ENCODE assay signal across 24 cellular contexts in the genomic region with DNA sequence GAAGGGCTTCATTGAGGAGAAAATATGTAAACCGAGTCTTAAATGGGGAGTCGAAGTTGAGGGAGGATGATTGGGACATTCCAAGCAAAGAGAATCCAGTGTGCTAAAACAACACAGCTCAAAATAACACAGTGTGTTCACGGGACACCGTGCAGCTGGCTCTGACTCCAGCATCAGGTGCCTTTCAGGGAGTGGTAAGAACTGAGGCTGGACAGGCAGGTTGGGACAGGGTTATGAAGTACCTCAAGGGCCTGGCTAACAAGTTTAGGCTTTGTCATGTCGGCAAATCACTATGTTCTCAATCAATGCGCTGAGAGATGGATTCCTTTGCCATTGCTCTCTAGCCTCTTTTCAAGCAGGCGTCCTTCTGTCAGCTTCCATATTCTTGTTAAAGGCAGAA. TPM values are rescaled to one million over a fixed set of nuclear protein-coding genes. Genes with fewer than 3 reads are reported as not detected.
DNase-seq lines count a peak whose midpoint lies in the region; ATAC-seq and TF ChIP-seq lines count a peak whose summit lies in the region.
"Had no signal": no experiment of that assay in that cellular context is flagged by ENCODE, and none has a peak within 500 bp of the region (broad histone marks: within the 10 kb centered on the region; RNA-seq: fewer than 3 reads in every experiment).

No MANE protein-coding gene starts in this region.

- H3K27ac ChIP-seq in RWPE1, result peak overlapping the region; percentile 86
- H3K27ac ChIP-seq in left lung, result no peak overlapping the region
- H3K27ac ChIP-seq in upper lobe of right lung, result no peak overlapping the region
- H3K27ac ChIP-seq in caudate nucleus (ENCODE audit: low read depth, low read length), result no peak overlapping the region
- H3K27ac ChIP-seq: BLaER1 treated with 17β-estradiol and CSF1 and Interleukin-3, amounts not matched to agents 10 nM and 100 nM; cardiac muscle cell; ovary had no signal

- H3K36me3 Mint-ChIP-seq in activated naive CD4-positive, alpha-beta T cell treated with anti-CD3 and anti-CD28 coated beads for 36 hours (ENCODE audit: low read depth), result no peaks in the 10 kb centered on the region
- H3K36me3 Mint-ChIP-seq: activated naive CD8-positive, alpha-beta T cell treated with anti-CD3 and anti-CD28 coated beads for 36 hours had no signal

- H3K36me3 ChIP-seq in left lung (no peaks in the 10 kb centered on the region), upper lobe of right lung (no peaks in the 10 kb centered on the region)
- H3K36me3 ChIP-seq: BLaER1 treated with 17β-estradiol and CSF1 and Interleukin-3, amounts not matched to agents 10 nM and 100 nM; cardiac muscle cell; ovary had no signal

- POLR2A ChIA-PET in RWPE1 (lab: Yijun Ruan, JAX; ENCODE audit: low non-redundant PET), result no interaction called here

- no peak overlapping the region for H3K4me3 Mint-ChIP-seq in activated naive CD4-positive, alpha-beta T cell treated with anti-CD3 and anti-CD28 coated beads for 36 hours
- H3K4me3 Mint-ChIP-seq: activated CD4-positive, alpha-beta T cell treated with anti-CD3 and anti-CD28 coated beads, Interleukin-2, amount 10 ng/mL, durations not matched to agents 24 days and 14 days; activated naive CD8-positive, alpha-beta T cell treated with anti-CD3 and anti-CD28 coated beads for 36 hours; stimulated activated naive CD8-positive, alpha-beta T cell treated with anti-CD3 and anti-CD28 coated beads, Interleukin-15, Interleukin-2, amounts not matched to agents 100 ng/mL and 50 ng/mL, for 24 hours had no signal

- H3K27me3 ChIP-seq in left lung (no peaks in the 10 kb centered on the region), upper lobe of right lung (no peaks in the 10 kb centered on the region)
- H3K27me3 ChIP-seq: BLaER1 treated with 17β-estradiol and CSF1 and Interleukin-3, amounts not matched to agents 10 nM and 100 nM; ovary had no signal

- H3K4me1 Mint-ChIP-seq in activated naive CD4-positive, alpha-beta T cell treated with anti-CD3 and anti-CD28 coated beads for 36 hours (ENCODE audit: low read depth), result peaks cover 7% of the 10 kb centered on the region

- H3K4me3 ChIP-seq in epithelial cell of esophagus (ENCODE audit: low read length), result peak overlapping the region; percentile 9
- no peak overlapping the region for H3K4me3 ChIP-seq in left lung
- no peak overlapping the region for H3K4me3 ChIP-seq in upper lobe of right lung
- H3K4me3 ChIP-seq: BLaER1 treated with 17β-estradiol and CSF1 and Interleukin-3, amounts not matched to agents 10 nM and 100 nM; cardiac muscle cell; ovary had no signal

- intact Hi-C loops in left lung (cut with DNase I) (no loop called here), upper lobe of right lung (cut with DNase I) (no loop called here)
- intact Hi-C loops in activated naive CD4-positive, alpha-beta T cell treated with anti-CD3 and anti-CD28 coated beads for 36 hours (cut with micrococcal nuclease), result no loop called here

- H3K9me3 Mint-ChIP-seq in activated naive CD4-positive, alpha-beta T cell treated with anti-CD3 and anti-CD28 coated beads for 36 hours, result no peaks in the 10 kb centered on the region

- H3K27ac Mint-ChIP-seq in activated naive CD4-positive, alpha-beta T cell treated with anti-CD3 and anti-CD28 coated beads for 36 hours, result no peak overlapping the region
- H3K27ac Mint-ChIP-seq: activated CD4-positive, alpha-beta T cell treated with anti-CD3 and anti-CD28 coated beads, Interleukin-2, amount 10 ng/mL, durations not matched to agents 24 days and 14 days; activated naive CD8-positive, alpha-beta T cell treated with anti-CD3 and anti-CD28 coated beads for 36 hours; stimulated activated naive CD8-positive, alpha-beta T cell treated with anti-CD3 and anti-CD28 coated beads, Interleukin-15, Interleukin-2, amounts not matched to agents 100 ng/mL and 50 ng/mL, for 24 hours had no signal

- H3K4me1 ChIP-seq in left lung, result peaks cover 0 to 24% of the 10 kb centered on the region in 2 donors
- H3K4me1 ChIP-seq in upper lobe of right lung, result no peaks in the 10 kb centered on the region

- TF ChIP-seq CTCF in RWPE1 (conservative IDR thresholded peaks at IDR 0.05; ENCODE audit: low read depth), result no peak
- no peak for TF ChIP-seq CTCF in epithelial cell of esophagus (IDR thresholded peaks at IDR 0.05; ENCODE audit: insufficient read depth, low read depth, low read length, missing control alignments)
- no peak for TF ChIP-seq CTCF in left lung (IDR thresholded peaks at IDR 0.05)
- TF ChIP-seq CTCF in upper lobe of right lung (IDR thresholded peaks at IDR 0.05), result no peak

- peak; percentile 82 for ATAC-seq in left lung
- peak; percentile 62 for ATAC-seq in upper lobe of right lung

- DNase-seq in RWPE1 (ENCODE audit: low spot score) (peak; percentile 53), epithelial cell of esophagus (ENCODE audit: low read depth) (peak; percentile 99), left lung (peak in 1 of 2 donors; percentile 44), upper lobe of right lung (no peak), NCI-H2227 (lab: John Stamatoyannopoulos, UW; ENCODE audit: unreplicated experiment) (no peak), caudate nucleus (lab: John Stamatoyannopoulos, UW) (no peak)
- no peak for DNase-seq in activated naive CD4-positive, alpha-beta T cell treated with anti-CD3 and anti-CD28 coated beads for 36 hours
- DNase-seq: activated CD4-positive, alpha-beta T cell treated with anti-CD3 and anti-CD28 coated beads, Interleukin-2, amount 10 ng/mL, durations not matched to agents 24 days and 14 days; activated effector memory CD4-positive, alpha-beta T cell treated with Interleukin-2 at 50 U/mL for 16 hours; activated naive CD8-positive, alpha-beta T cell treated with anti-CD3 and anti-CD28 coated beads for 36 hours; activated T-cell treated with anti-CD3 and anti-CD28 coated beads, Interleukin-2, amount 50 U/mL, for 1 hour; aorta; dermis blood vessel endothelial cell; GDM1; hypothalamus; left cardiac atrium; mesendoderm; NCI-H2107; NCI-H82; ovary; stimulated activated CD4-positive, alpha-beta T cell treated with anti-CD3 and anti-CD28 coated beads, Interleukin-2, amount 100 ng/mL, for 24 hours had no signal

- H3K27me3 Mint-ChIP-seq in activated naive CD4-positive, alpha-beta T cell treated with anti-CD3 and anti-CD28 coated beads for 36 hours (ENCODE audit: low read depth), result peaks cover 1% of the 10 kb centered on the region

- H3K9me3 ChIP-seq in left lung, result no peaks in the 10 kb centered on the region
- H3K9me3 ChIP-seq in upper lobe of right lung, result no peaks in the 10 kb centered on the region
- H3K9me3 ChIP-seq: ovary had no signal

- CTCF ChIA-PET in RWPE1 (lab: Yijun Ruan, JAX), result no interaction called here
- CTCF ChIA-PET in activated naive CD4-positive, alpha-beta T cell treated with anti-CD3 and anti-CD28 coated beads for 36 hours (lab: Charles Lee), result no interaction called here

RNA-seq across cellular contexts. Expression of gene WDFY2, which starts 27.5 kb away (rescaled TPM):
- 10 to 100 TPM in 1 of 2 donors, 1 to 10 TPM in 1; 9.7 to 15.4 TPM for total RNA-seq in left lung
- 13.1 TPM for total RNA-seq in upper lobe of right lung
- total RNA-seq in activated naive CD4-positive, alpha-beta T cell treated with anti-CD3 and anti-CD28 coated beads for 36 hours, result 10 to 100 TPM in 1 of 2 experiments, 1 to 10 TPM in 1; 8.3 to 11.3 TPM

Comparison
In these comparisons a context has a peak if more than half of its experiments do, and no peak if none do; other contexts are left out.
1. DNase-seq: peak in RWPE1 (single experiment) and epithelial cell of esophagus (single experiment); none in upper lobe of right lung (single experiment), NCI-H2227 (single experiment), caudate nucleus (0 of 61) and activated naive CD4-positive, alpha-beta T cell treated with anti-CD3 and anti-CD28 coated beads for 36 hours (single experiment).